In genomic region chr3:23728651-23729117, GRCh38 we compare ENCODE assay signal across 17 cellular contexts.
A peak's percentile ranks its signal among the peaks of the same experiment; 100 is the strongest.
DNase-seq lines count a peak whose midpoint lies in the region; ATAC-seq and TF ChIP-seq lines count a peak whose summit lies in the region.
"Had no signal": no experiment of that assay in that cellular context is flagged by ENCODE, and none has a peak within 500 bp of the region (broad histone marks: within the 10 kb centered on the region; RNA-seq: fewer than 3 reads in every experiment).

No MANE protein-coding gene starts in this region.

- H3K9ac ChIP-seq in neuronal stem cell (ENCODE audit: low read depth, low read length, poor library complexity) (peak overlapping the region; percentile 7), colonic mucosa (ENCODE audit: low read depth in 2 of 2, low read length in 2 of 2) (no peak overlapping the region)
- H3K9ac ChIP-seq: parathyroid adenoma had no signal

- peaks cover 6% of the 10 kb centered on the region for H3K4me1 Mint-ChIP-seq in CD4-positive, alpha-beta T cell (ENCODE audit: low read depth)

- no peak overlapping the region for H3K4ac ChIP-seq in neuronal stem cell (ENCODE audit: low read length)

- H3K9me3 ChIP-seq in HAP-1, result no peaks in the 10 kb centered on the region
- no peaks in the 10 kb centered on the region for H3K9me3 ChIP-seq in RWPE2 (ENCODE audit: severe bottlenecking)
- no peaks in the 10 kb centered on the region for H3K9me3 ChIP-seq in neuronal stem cell (replicated peaks in 1 of 2; ENCODE audit: control insufficient read depth in 2 of 2, insufficient read depth in 1 of 2, low read depth in 1 of 2, low read length in 2 of 2)
- H3K9me3 ChIP-seq in CD4-positive, alpha-beta T cell (ENCODE audit: control insufficient read depth, low read length), result no peaks in the 10 kb centered on the region
- H3K9me3 ChIP-seq in colonic mucosa, result no peaks in the 10 kb centered on the region
- H3K9me3 ChIP-seq: suprapubic skin had no signal

- H3K4me3 ChIP-seq in HAP-1, result no peak overlapping the region
- H3K4me3 ChIP-seq in RWPE2 (ENCODE audit: severe bottlenecking), result no peak overlapping the region
- no peak overlapping the region for H3K4me3 ChIP-seq in neuronal stem cell (ENCODE audit: low read length in 2 of 2)
- H3K4me3 ChIP-seq in colonic mucosa, result no peak overlapping the region
- H3K4me3 ChIP-seq: suprapubic skin had no signal

- H2BK15ac ChIP-seq in neuronal stem cell (ENCODE audit: low read length), result no peak overlapping the region

- H3K4me2 ChIP-seq in neuronal stem cell (ENCODE audit: insufficient read depth, low read length, poor library complexity, severe bottlenecking), result peak overlapping the region; percentile 21

- H2BK120ac ChIP-seq in neuronal stem cell (ENCODE audit: low read depth, low read length), result no peak overlapping the region

- H4K91ac ChIP-seq in neuronal stem cell (ENCODE audit: low read depth, low read length, poor library complexity), result no peak overlapping the region

- WGBS in neuronal stem cell (ENCODE audit: extremely low coverage in 2 of 2, insufficient read length in 2 of 2, insufficient replicate concordance in 1 of 2), 2 donors, result no CpG with 5 or more reads among the region's 4 CpGs

- H2BK12ac ChIP-seq in neuronal stem cell (ENCODE audit: low read length), result no peak overlapping the region

- TF ChIP-seq CTCF in RWPE2 (IDR thresholded peaks at IDR 0.05; ENCODE audit: poor library complexity, severe bottlenecking), result no peak
- TF ChIP-seq CTCF in CD4-positive, alpha-beta T cell (IDR thresholded peaks at IDR 0.05), result no peak
- no peak for TF ChIP-seq CTCF in colonic mucosa (IDR thresholded peaks at IDR 0.05)

- peak; percentile 90 to 96 for DNase-seq in HAP-1 (ENCODE audit: low spot score in 2 of 2)
- no peak for DNase-seq in RWPE2 (ENCODE audit: low spot score)
- DNase-seq in neuronal stem cell (ENCODE audit: low spot score), result no peak
- DNase-seq in NCI-H2227 treated with DMSO at 0.1 percent for 48 hours (lab: John Stamatoyannopoulos, UW), result no peak
- DNase-seq in CD4-positive, alpha-beta T cell, result no peak
- no peak for DNase-seq in colonic mucosa
- no peak for DNase-seq in activated gamma-delta T cell (lab: John Stamatoyannopoulos, UW)
- DNase-seq: activated gamma-delta T cell treated with Interleukin-2 at 50 U/mL for 16 hours; brain microvascular endothelial cell; DND-41; effector CD8-positive, alpha-beta T cell; immature natural killer cell; NCI-H1105 treated with DMSO at 0.1 percent for 48 hours; NCI-H226 had no signal

- no peak overlapping the region for H3K14ac ChIP-seq in neuronal stem cell (ENCODE audit: low read length)

- CTCF ChIA-PET in CD4-positive, alpha-beta T cell (lab: Charles Lee), result no interaction called here

- intact Hi-C loops in CD4-positive, alpha-beta T cell (cut with DNase I, micrococcal nuclease), result no loop called here
- intact Hi-C loops in colonic mucosa (cut with DNase I), result no loop called here

- H2BK5ac ChIP-seq in neuronal stem cell (ENCODE audit: low read length), result no peak overlapping the region

- H3K27ac ChIP-seq in RWPE2 (ENCODE audit: poor library complexity, severe bottlenecking), result peak overlapping the region; percentile 16
- peak overlapping the region; percentile 29 for H3K27ac ChIP-seq in neuronal stem cell (replicated peaks; ENCODE audit: low read length)
- H3K27ac ChIP-seq in CD4-positive, alpha-beta T cell (ENCODE audit: low read depth, low read length), result no peak overlapping the region
- no peak overlapping the region for H3K27ac ChIP-seq in colonic mucosa
- H3K27ac ChIP-seq: brain microvascular endothelial cell, parathyroid adenoma, suprapubic skin had no signal

- H3K4me3 Mint-ChIP-seq in CD4-positive, alpha-beta T cell, result no peak overlapping the region
- H3K4me3 Mint-ChIP-seq: immature natural killer cell had no signal

- H3K36me3 ChIP-seq in HAP-1 (replicated peaks), result no peaks in the 10 kb centered on the region
- no peaks in the 10 kb centered on the region for H3K36me3 ChIP-seq in RWPE2 (ENCODE audit: low read depth)
- no peaks in the 10 kb centered on the region for H3K36me3 ChIP-seq in neuronal stem cell (replicated peaks in 1 of 2; ENCODE audit: control insufficient read depth in 2 of 2, insufficient read depth in 2 of 2, low read length in 2 of 2)
- no peaks in the 10 kb centered on the region for H3K36me3 ChIP-seq in colonic mucosa
- H3K36me3 ChIP-seq: brain microvascular endothelial cell, suprapubic skin had no signal

- H3K79me1 ChIP-seq in neuronal stem cell (ENCODE audit: low read depth, low read length), result no peaks in the 10 kb centered on the region

- H3K4me1 ChIP-seq in HAP-1 (peaks cover 18% of the 10 kb centered on the region), RWPE2 (ENCODE audit: insufficient read depth, poor library complexity, severe bottlenecking) (peaks cover 9% of the 10 kb centered on the region), neuronal stem cell (ENCODE audit: control insufficient read depth in 2 of 2, insufficient read depth in 1 of 2, low read depth in 1 of 2, low read length in 2 of 2) (peaks cover 9 to 16% of the 10 kb centered on the region in 2 donors), colonic mucosa (no peaks in the 10 kb centered on the region)
- H3K4me1 ChIP-seq: parathyroid adenoma had no signal

- peak; percentile 83 for ATAC-seq in RWPE2 (ENCODE audit: low read depth)
- peak; percentile 95 for ATAC-seq in esophagus mucosa
- ATAC-seq in CD4-positive, alpha-beta T cell (ENCODE audit: poor library complexity), result no peak

- H4K8ac ChIP-seq in neuronal stem cell (ENCODE audit: low read depth, low read length), result no peak overlapping the region

- peak overlapping the region; percentile 5 for H3K18ac ChIP-seq in neuronal stem cell (ENCODE audit: low read length)

- no peaks in the 10 kb centered on the region for H3K27me3 ChIP-seq in HAP-1 (ENCODE audit: low read depth)
- H3K27me3 ChIP-seq in RWPE2 (ENCODE audit: insufficient read depth, poor library complexity, severe bottlenecking), result no peaks in the 10 kb centered on the region
- H3K27me3 ChIP-seq in neuronal stem cell (ENCODE audit: control insufficient read depth in 3 of 3, insufficient read depth in 3 of 3, low read depth in 1 of 3, low read length in 3 of 3), result no peaks in the 10 kb centered on the region
- no peaks in the 10 kb centered on the region for H3K27me3 ChIP-seq in CD4-positive, alpha-beta T cell (ENCODE audit: control insufficient read depth, insufficient read depth, low read length)
- H3K27me3 ChIP-seq in colonic mucosa, result no peaks in the 10 kb centered on the region
- H3K27me3 ChIP-seq: brain microvascular endothelial cell, suprapubic skin had no signal

- POLR2A ChIA-PET in CD4-positive, alpha-beta T cell (lab: Charles Lee), result no interaction called here

- no peak overlapping the region for H3K23ac ChIP-seq in neuronal stem cell (ENCODE audit: low read depth, low read length, poor library complexity)

- in situ Hi-C loops in HAP-1 (cut with MboI; ENCODE audit: low sequenced_read_pairs), result no loop called here

- H2AFZ ChIP-seq in neuronal stem cell (ENCODE audit: low read length), result peak overlapping the region; percentile 11
- H2AFZ ChIP-seq: parathyroid adenoma had no signal

- H3K36me3 Mint-ChIP-seq in CD4-positive, alpha-beta T cell (ENCODE audit: low read depth), result no peaks in the 10 kb centered on the region
- H3K36me3 Mint-ChIP-seq: immature natural killer cell had no signal

- H3K27me3 Mint-ChIP-seq in CD4-positive, alpha-beta T cell, result no peaks in the 10 kb centered on the region

- H2AK5ac ChIP-seq in neuronal stem cell (ENCODE audit: low read depth, low read length), result no peak overlapping the region

- H3K9me3 Mint-ChIP-seq in CD4-positive, alpha-beta T cell, result no peaks in the 10 kb centered on the region
- H3K9me3 Mint-ChIP-seq: immature natural killer cell had no signal

- no peak overlapping the region for H3K27ac Mint-ChIP-seq in CD4-positive, alpha-beta T cell
- H3K27ac Mint-ChIP-seq: immature natural killer cell had no signal

Comparison
In these comparisons a context has a peak if more than half of its experiments do, and no peak if none do; other contexts are left out.
1. DNase-seq: peak in HAP-1 (2 of 2); none in RWPE2 (single experiment), neuronal stem cell (single experiment), NCI-H2227 treated with DMSO at 0.1 percent for 48 hours (single experiment), CD4-positive, alpha-beta T cell (0 of 10), colonic mucosa (single experiment) and activated gamma-delta T cell (single experiment).
2. H3K27ac ChIP-seq: peak in RWPE2 (single experiment) and neuronal stem cell (single experiment); none in CD4-positive, alpha-beta T cell (single experiment) and colonic mucosa (single experiment).